Comparison of ENCODE assay signal across 8 cellular contexts in the genomic region with DNA sequence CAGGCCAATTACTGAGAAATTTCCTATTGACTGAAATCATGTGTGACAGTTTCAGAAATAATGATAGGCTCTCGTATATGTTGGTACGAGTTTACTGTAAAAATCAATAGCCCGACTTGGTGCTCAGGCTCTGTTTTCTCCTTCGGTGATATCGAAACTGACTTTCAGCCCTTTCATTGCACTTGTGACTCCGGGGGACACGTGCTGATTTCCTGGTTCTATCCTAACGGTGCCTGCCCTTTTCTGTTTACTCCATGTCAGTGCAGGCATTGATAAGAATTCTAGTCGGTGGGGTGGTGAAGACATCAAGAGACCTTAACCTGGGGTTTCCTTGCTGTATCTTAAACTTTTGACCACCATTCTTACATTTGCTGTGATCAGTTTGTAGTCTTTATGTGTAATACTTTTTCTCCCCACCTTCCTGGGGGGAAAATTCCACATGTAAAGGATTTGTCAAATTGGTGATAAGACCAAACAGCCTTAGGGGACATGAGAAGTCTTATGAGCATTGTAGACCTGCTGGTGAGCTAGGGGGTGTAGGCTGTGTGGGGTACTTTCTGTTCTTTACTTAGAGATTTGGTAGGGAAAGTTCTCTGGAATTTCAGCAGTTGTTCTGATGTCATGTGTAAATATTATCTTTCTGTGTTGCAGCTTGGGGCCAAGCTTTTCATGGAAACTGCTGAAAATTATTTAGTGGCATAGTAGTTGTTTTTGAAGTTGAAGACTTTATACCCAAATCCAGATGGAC. TPM values are rescaled to one million over a fixed set of nuclear protein-coding genes. Genes with fewer than 3 reads are reported as not detected.
DNase-seq lines count a peak whose midpoint lies in the region; ATAC-seq and TF ChIP-seq lines count a peak whose summit lies in the region.
"Had no signal": no experiment of that assay in that cellular context is flagged by ENCODE, and none has a peak within 500 bp of the region (broad histone marks: within the 10 kb centered on the region; RNA-seq: fewer than 3 reads in every experiment).

No MANE protein-coding gene starts in this region.

- TF ChIP-seq EP300 in stomach (IDR thresholded peaks at IDR 0.05): no peak

- no peaks in the 10 kb centered on the region for H3K27me3 ChIP-seq in HL-60 (ENCODE audit: insufficient read depth, poor library complexity, severe bottlenecking)
- H3K27me3 ChIP-seq in stomach: no peaks in the 10 kb centered on the region
- no peaks in the 10 kb centered on the region for H3K27me3 ChIP-seq in H7 (ENCODE audit: control insufficient read depth, insufficient read depth, low read length)

- no peak for TF ChIP-seq POLR2A in stomach (IDR thresholded peaks at IDR 0.05)

- H3K4me1 Mint-ChIP-seq in activated T-helper 2 cell treated with anti-CD3 and anti-CD28 coated beads, Interferon-gamma antibody, Interleukin-2, Interleukin-4, amounts not matched to agents 10 μg/mL and 5 μg/mL and 100 μg/mL, durations not matched to agents 14 hours and 24 hours and 36 hours (ENCODE audit: low read depth): peaks cover 73% of the 10 kb centered on the region
- peaks cover 84 to 87% of the 10 kb centered on the region in 2 donors for H3K4me1 Mint-ChIP-seq in immature natural killer cell

- peaks cover 24% of the 10 kb centered on the region for H3K36me3 Mint-ChIP-seq in activated T-helper 2 cell treated with anti-CD3 and anti-CD28 coated beads, Interferon-gamma antibody, Interleukin-2, Interleukin-4, amounts not matched to agents 10 μg/mL and 5 μg/mL and 100 μg/mL, durations not matched to agents 14 hours and 24 hours and 36 hours (ENCODE audit: low read depth)
- H3K36me3 Mint-ChIP-seq in immature natural killer cell: no peaks in the 10 kb centered on the region

- ATAC-seq in GM21786 (IDR thresholded peaks at IDR 0.05; ENCODE audit: unreplicated experiment) (no peak), GM19351 (IDR thresholded peaks at IDR 0.05; ENCODE audit: unreplicated experiment) (no peak)

- H3K4me3 Mint-ChIP-seq in activated T-helper 2 cell treated with anti-CD3 and anti-CD28 coated beads, Interferon-gamma antibody, Interleukin-2, Interleukin-4, amounts not matched to agents 10 μg/mL and 5 μg/mL and 100 μg/mL, durations not matched to agents 14 hours and 24 hours and 36 hours (ENCODE audit: low read depth): peak overlapping the region; percentile 66
- H3K4me3 Mint-ChIP-seq in immature natural killer cell: peak overlapping the region; percentile 70 to 85 (median 80)

- H3K36me3 ChIP-seq in stomach (no peaks in the 10 kb centered on the region), H7 (replicated peaks; ENCODE audit: control insufficient read depth, insufficient read depth, low read length) (no peaks in the 10 kb centered on the region; the same call in 1 of the 2 replicates)

- peak overlapping the region; percentile 6 for H3K27ac ChIP-seq in HL-60 (replicated peaks)
- peak overlapping the region in 4 of 5 donors; percentile 24 to 67 (median 58) for H3K27ac ChIP-seq in stomach

- H3K27ac Mint-ChIP-seq in activated T-helper 2 cell treated with anti-CD3 and anti-CD28 coated beads, Interferon-gamma antibody, Interleukin-2, Interleukin-4, amounts not matched to agents 10 μg/mL and 5 μg/mL and 100 μg/mL, durations not matched to agents 14 hours and 24 hours and 36 hours: peak overlapping the region; percentile 88
- H3K27ac Mint-ChIP-seq in immature natural killer cell: peak overlapping the region; percentile 79 to 96 (median 84)

- peaks cover 18 to 72% (median 43%) of the 10 kb centered on the region in 4 donors for H3K4me1 ChIP-seq in stomach

- DNase-seq in HL-60 (ENCODE audit: low read depth in 1 of 2, low spot score in 1 of 2) (no peak), immature natural killer cell (no peak), stomach (peak; percentile 38), H7 (no peak)
- no peak for DNase-seq in activated T-helper 2 cell treated with anti-CD3 and anti-CD28 coated beads, Interferon-gamma antibody, Interleukin-2, Interleukin-4, amounts not matched to agents 10 μg/mL and 5 μg/mL and 100 μg/mL, durations not matched to agents 14 hours and 24 hours and 36 hours (ENCODE audit: low spot score)
- DNase-seq: activated CD4-positive, alpha-beta T cell treated with anti-CD3 and anti-CD28 coated beads for 4 hours had no signal

- no peaks in the 10 kb centered on the region for H3K9me3 Mint-ChIP-seq in activated T-helper 2 cell treated with anti-CD3 and anti-CD28 coated beads, Interferon-gamma antibody, Interleukin-2, Interleukin-4, amounts not matched to agents 10 μg/mL and 5 μg/mL and 100 μg/mL, durations not matched to agents 14 hours and 24 hours and 36 hours
- H3K9me3 Mint-ChIP-seq in immature natural killer cell: no peaks in the 10 kb centered on the region

- WGBS in stomach, 5 donors: 12 to 53% (median 35%) methylated on average over 9 of the region's 9 CpGs

- H3K9me3 ChIP-seq in stomach: no peaks in the 10 kb centered on the region

- H3K4me3 ChIP-seq in HL-60 (replicated peaks; ENCODE audit: insufficient read depth, low read length) (no peak overlapping the region), stomach (peak overlapping the region in 1 of 4 donors; percentile 15), H7 (ENCODE audit: insufficient read depth, low read depth, low read length) (no peak overlapping the region)

- no peak for TF ChIP-seq CTCF in HL-60 (IDR thresholded peaks at IDR 0.05; ENCODE audit: insufficient read depth, low read length)
- no peak for TF ChIP-seq CTCF in stomach (IDR thresholded peaks at IDR 0.05)

- no peaks in the 10 kb centered on the region for H3K27me3 Mint-ChIP-seq in activated T-helper 2 cell treated with anti-CD3 and anti-CD28 coated beads, Interferon-gamma antibody, Interleukin-2, Interleukin-4, amounts not matched to agents 10 μg/mL and 5 μg/mL and 100 μg/mL, durations not matched to agents 14 hours and 24 hours and 36 hours (ENCODE audit: low read depth)
- peaks cover 2 to 8% (median 3%) of the 10 kb centered on the region in 3 donors for H3K27me3 Mint-ChIP-seq in immature natural killer cell (ENCODE audit: low read depth in 3 of 3)

- intact Hi-C loops in activated T-helper 2 cell treated with anti-CD3 and anti-CD28 coated beads, Interferon-gamma antibody, Interleukin-2, Interleukin-4, amounts not matched to agents 10 μg/mL and 5 μg/mL and 100 μg/mL, durations not matched to agents 14 hours and 24 hours and 36 hours (cut with micrococcal nuclease): loop anchor here (1.0 kb wide), 1 partner anchor 22 kb away; no protein-coding TSS in a partner anchor
- intact Hi-C loops in stomach (cut with DNase I; ENCODE audit: low total_unique reads): no loop called here

RNA-seq across cellular contexts. Expression of gene TMEM131L, which starts 52.7 kb away (rescaled TPM):
- total RNA-seq in activated T-helper 2 cell treated with anti-CD3 and anti-CD28 coated beads, Interferon-gamma antibody, Interleukin-2, Interleukin-4, amounts not matched to agents 10 μg/mL and 5 μg/mL and 100 μg/mL, durations not matched to agents 14 hours and 24 hours and 36 hours: 28.1 and 29.7 TPM in 2 replicates
- polyA plus RNA-seq in immature natural killer cell (10 to 100 TPM in 2 of 3 donors, 1 to 10 TPM in 1; 9.3 to 32.4 (median 20.6) TPM), stomach (1 to 10 TPM; 2.4 to 4.4 (median 2.7) TPM)
- total RNA-seq in stomach: 10 to 100 TPM; 12.9 to 40.0 (median 19.1) TPM
- total RNA-seq in H7 (2014; rRNA removed; shearing (Covaris generic)): 19.6 and 25.5 TPM in 2 replicates
